Comparison of ENCODE assay signal across 13 cellular contexts in genomic region chr9:122190597-122191381, GRCh38. TPM values are rescaled to one million over a fixed set of nuclear protein-coding genes. Genes with fewer than 3 reads are reported as not detected.
DNase-seq lines count a peak whose midpoint lies in the region; ATAC-seq, FAIRE-seq and TF ChIP-seq lines count a peak whose summit lies in the region.
"Had no signal": no experiment of that assay in that cellular context is flagged by ENCODE, and none has a peak within 500 bp of the region (broad histone marks: within the 10 kb centered on the region; RNA-seq: fewer than 3 reads in every experiment).

No MANE protein-coding gene starts in this region.

- H3K9ac ChIP-seq in HepG2 (ENCODE audit: insufficient read depth, low read depth, low read length), result no peak overlapping the region
- H3K9ac ChIP-seq: KMS-11 had no signal

- no peak overlapping the region for H3K27ac Mint-ChIP-seq in activated CD4-positive, alpha-beta memory T cell treated with anti-CD3 and anti-CD28 coated beads for 36 hours

- in situ Hi-C loops in HepG2 (cut with HindIII; ENCODE audit: extremely low pct_ligation_motif_present, low pct_unique_long_range_greater_than_20kb), result no loop called here

- DNase-seq in DMS79 treated with DMSO at 0.1 percent for 48 hours (lab: John Stamatoyannopoulos, UW) (peak; percentile 88), H54 (ENCODE audit: insufficient read length, low spot score) (peak; percentile 57), HepG2 (ENCODE audit: low spot score) (peak; percentile 52)
- peak; percentile 39 for DNase-seq in activated CD4-positive, alpha-beta memory T cell treated with anti-CD3 and anti-CD28 coated beads for 36 hours
- DNase-seq: effector CD8-positive, alpha-beta T cell; NCI-H524 treated with DMSO at 0.1 percent for 48 hours; right cardiac atrium had no signal

- H3K27me3 ChIP-seq in HepG2 (ENCODE audit: control insufficient read depth in 1 of 2, insufficient read depth in 2 of 2, low read length in 2 of 2), result no peaks in the 10 kb centered on the region

- TF ChIP-seq EP300 in HepG2 (IDR thresholded peaks at IDR 0.05; ENCODE audit: low read depth in 2 of 2, low read length in 2 of 2) (peak in 1 of 2 experiments; percentile 81; a peak in 2 of 4 replicates), HepG2 (CRISPR knock-in tag; IDR thresholded peaks at IDR 0.05; ENCODE audit: borderline replicate concordance) (peak; percentile 29; the same call in 1 of the 2 replicates)

- no peak for TF ChIP-seq POLR2A in H54 (IDR thresholded peaks at IDR 0.05; ENCODE audit: low read depth, low read length)
- no peak for TF ChIP-seq POLR2A in HepG2 (IDR thresholded peaks at IDR 0.05; ENCODE audit: insufficient read depth in 1 of 2, low read depth in 2 of 2, low read length in 2 of 2)

- no peak overlapping the region for H3K27ac ChIP-seq in HepG2 (ENCODE audit: extremely low read length, insufficient read depth, low read length)
- H3K27ac ChIP-seq: KMS-11, SK-N-MC had no signal

- no peaks in the 10 kb centered on the region for H3K9me3 Mint-ChIP-seq in activated CD4-positive, alpha-beta memory T cell treated with anti-CD3 and anti-CD28 coated beads for 36 hours

- H3K9me3 ChIP-seq in HepG2 (ENCODE audit: low read length), result no peaks in the 10 kb centered on the region

- POLR2A ChIA-PET in activated CD4-positive, alpha-beta memory T cell treated with anti-CD3 and anti-CD28 coated beads for 36 hours (lab: Charles Lee), result no interaction called here
- POLR2A ChIA-PET in HepG2 (lab: Yijun Ruan, JAX), result interaction anchor here (0.5 to 2.8 kb wide), 3 partner anchors 10 to 74 kb away, joined by 3 to 15 read pairs (median 10); partner anchors contain the start of genes MRRF and RBM18

- no peak for TF ChIP-seq RAD21 in HepG2 (CRISPR knock-in tag; IDR thresholded peaks at IDR 0.05)

- no peaks in the 10 kb centered on the region for H3K36me3 Mint-ChIP-seq in activated CD4-positive, alpha-beta memory T cell treated with anti-CD3 and anti-CD28 coated beads for 36 hours

- peak; percentile 17 for ATAC-seq in HepG2
- no peak for ATAC-seq in HG02610 (IDR thresholded peaks at IDR 0.05; ENCODE audit: unreplicated experiment)
- no peak for ATAC-seq in GM21423 (IDR thresholded peaks at IDR 0.05; ENCODE audit: unreplicated experiment)
- ATAC-seq in GM21381 (IDR thresholded peaks at IDR 0.05; ENCODE audit: unreplicated experiment), result no peak

- CTCF ChIA-PET in activated CD4-positive, alpha-beta memory T cell treated with anti-CD3 and anti-CD28 coated beads for 36 hours (lab: Charles Lee), result interaction anchor here (1.1 kb wide), 1 partner anchor 10 kb away, joined by 3 read pairs; no protein-coding TSS in a partner anchor
- CTCF ChIA-PET in HepG2 (lab: Yijun Ruan, JAX; ENCODE audit: low intra/inter-chr PET ratio, low total read pairs), result no interaction called here

- H3K4me3 Mint-ChIP-seq in activated CD4-positive, alpha-beta memory T cell treated with anti-CD3 and anti-CD28 coated beads for 36 hours, result no peak overlapping the region

- WGBS in HepG2 (ENCODE audit: low lambda C conversion rate), result 42% methylated on average over 8 of the region's 12 CpGs

- H3K4me1 Mint-ChIP-seq in activated CD4-positive, alpha-beta memory T cell treated with anti-CD3 and anti-CD28 coated beads for 36 hours (ENCODE audit: low read depth), result no peaks in the 10 kb centered on the region

- no TSS peak for BruUV-seq in HepG2 (replicated peaks; lab: Mats Ljungman, UMichigan)

- H3K36me3 ChIP-seq in HepG2 (replicated peaks in 1 of 2; ENCODE audit: control insufficient read depth in 1 of 2, insufficient read depth in 2 of 2, low read length in 2 of 2), result no peaks in the 10 kb centered on the region

- H4K20me1 ChIP-seq in HepG2 (ENCODE audit: insufficient read depth, low read length), result no peaks in the 10 kb centered on the region

- H3K79me2 ChIP-seq in HepG2 (ENCODE audit: insufficient read depth, low read length), result no peaks in the 10 kb centered on the region

- H3K4me2 ChIP-seq in HepG2 (ENCODE audit: low read depth, low read length), result peak overlapping the region; percentile 30; the same call in 1 of the 2 replicates
- H3K4me2 ChIP-seq: KMS-11 had no signal

- peak; percentile 33; the same call in 1 of the 2 replicates for TF ChIP-seq CTCF in HepG2 (CRISPR knock-in tag; IDR thresholded peaks at IDR 0.05)

- intact Hi-C loops in activated CD4-positive, alpha-beta memory T cell treated with anti-CD3 and anti-CD28 coated beads for 36 hours (cut with micrococcal nuclease), result no loop called here
- intact Hi-C loops in HepG2 (cut with micrococcal nuclease; ENCODE audit: unreplicated experiment), result no loop called here

- no peak overlapping the region for H2AFZ ChIP-seq in HepG2 (ENCODE audit: low read length)

- FAIRE-seq in H54 (lab: Jason Lieb, UNC) (peak; percentile 27), HepG2 (lab: Jason Lieb, UNC) (no peak)
- FAIRE-seq: urothelium cell line had no signal

- H3K4me3 ChIP-seq in HepG2 (replicated peaks in 1 of 3; ENCODE audit: insufficient read depth in 1 of 3, low read depth in 2 of 3, low read length in 3 of 3), result no peak overlapping the region
- H3K4me3 ChIP-seq: SK-N-MC had no signal

- no peaks in the 10 kb centered on the region for H3K27me3 Mint-ChIP-seq in activated CD4-positive, alpha-beta memory T cell treated with anti-CD3 and anti-CD28 coated beads for 36 hours

- peaks cover 75% of the 10 kb centered on the region for H3K4me1 ChIP-seq in HepG2 (ENCODE audit: insufficient read depth, low read length)

RNA-seq across cellular contexts. Expression of gene MORN5, which starts 31.1 kb away (rescaled TPM):
- total RNA-seq in activated CD4-positive, alpha-beta memory T cell treated with anti-CD3 and anti-CD28 coated beads for 36 hours, result not detected
- total RNA-seq in HepG2 (2016; rRNA removed; fragmentation: Illumina TruSeq; extraction: Trizol), result not detected in 2 replicates
- not detected in 2 replicates for total RNA-seq in HepG2 (2016; cell fraction: cytosol; rRNA removed; fragmentation: Illumina TruSeq; extraction: Trizol; ENCODE audit: low read depth)
- total RNA-seq in HepG2 (2016; cell fraction: insoluble cytoplasmic fraction; rRNA removed; fragmentation: Illumina TruSeq; extraction: Trizol), result not detected in 2 replicates
- not detected in 2 replicates for total RNA-seq in HepG2 (2016; cell fraction: membrane; rRNA removed; fragmentation: Illumina TruSeq; extraction: Trizol)
- total RNA-seq in HepG2 (2016; cell fraction: nucleus; rRNA removed; fragmentation: Illumina TruSeq; extraction: Trizol), result not detected in 2 replicates
- not detected in 2 replicates for polyA plus RNA-seq in HepG2 (2011; rRNA removed)
- polyA plus RNA-seq in HepG2 (2011; cell fraction: cytosol; rRNA removed), result not detected in 2 replicates
- not detected in 2 replicates for polyA plus RNA-seq in HepG2 (2011; cell fraction: nucleus; rRNA removed)
- polyA plus RNA-seq in HepG2 (2012), result not detected in 2 replicates
- polyA plus RNA-seq in HepG2 (2016; cell fraction: cytosol; fragmentation: Illumina TruSeq; extraction: Trizol; ENCODE audit: low read depth), result not detected in 2 replicates
- not detected in 2 replicates for polyA plus RNA-seq in HepG2 (2016; cell fraction: insoluble cytoplasmic fraction; fragmentation: Illumina TruSeq; extraction: Trizol; ENCODE audit: low read depth)
- not detected in 2 replicates for polyA plus RNA-seq in HepG2 (2016; cell fraction: membrane; fragmentation: Illumina TruSeq; extraction: Trizol; ENCODE audit: low read depth)
- polyA plus RNA-seq in HepG2 (2016; cell fraction: nucleus; fragmentation: Illumina TruSeq; extraction: Trizol; ENCODE audit: insufficient read depth, low read depth), result not detected in 2 replicates
- polyA minus RNA-seq in HepG2 (2011; rRNA and poly(A)+ RNA removed; ENCODE audit: low replicate concordance), result not detected in 2 replicates
- not detected in 2 replicates for polyA minus RNA-seq in HepG2 (2011; cell fraction: cytosol; rRNA and poly(A)+ RNA removed)
- polyA minus RNA-seq in HepG2 (2011; cell fraction: nucleus; rRNA and poly(A)+ RNA removed), result not detected in 2 replicates
- total RNA-seq: right cardiac atrium had no signal

RNA-seq across cellular contexts. Expression of gene NDUFA8, which starts 31.2 kb away (rescaled TPM):
- 10 to 100 TPM; 48.3 to 53.3 TPM for total RNA-seq in activated CD4-positive, alpha-beta memory T cell treated with anti-CD3 and anti-CD28 coated beads for 36 hours
- total RNA-seq in HepG2 (2016; rRNA removed; fragmentation: Illumina TruSeq; extraction: Trizol), result 71.7 and 112 TPM in 2 replicates
- 24.0 and 28.2 TPM in 2 replicates for total RNA-seq in HepG2 (2016; cell fraction: cytosol; rRNA removed; fragmentation: Illumina TruSeq; extraction: Trizol; ENCODE audit: low read depth)
- 77.1 and 98.9 TPM in 2 replicates for total RNA-seq in HepG2 (2016; cell fraction: insoluble cytoplasmic fraction; rRNA removed; fragmentation: Illumina TruSeq; extraction: Trizol)
- total RNA-seq in HepG2 (2016; cell fraction: membrane; rRNA removed; fragmentation: Illumina TruSeq; extraction: Trizol), result 33.8 and 34.5 TPM in 2 replicates
- total RNA-seq in HepG2 (2016; cell fraction: nucleus; rRNA removed; fragmentation: Illumina TruSeq; extraction: Trizol), result 26.2 and 29.8 TPM in 2 replicates
- 57.7 and 68.6 TPM in 2 replicates for polyA plus RNA-seq in HepG2 (2011; rRNA removed)
- polyA plus RNA-seq in HepG2 (2011; cell fraction: cytosol; rRNA removed), result 66.4 and 77.0 TPM in 2 replicates
- polyA plus RNA-seq in HepG2 (2011; cell fraction: nucleus; rRNA removed), result 14.6 and 17.0 TPM in 2 replicates
- 57.2 and 70.1 TPM in 2 replicates for polyA plus RNA-seq in HepG2 (2012)
- 37.6 and 46.4 TPM in 2 replicates for polyA plus RNA-seq in HepG2 (2016; cell fraction: cytosol; fragmentation: Illumina TruSeq; extraction: Trizol; ENCODE audit: low read depth)
- 144 and 158 TPM in 2 replicates for polyA plus RNA-seq in HepG2 (2016; cell fraction: insoluble cytoplasmic fraction; fragmentation: Illumina TruSeq; extraction: Trizol; ENCODE audit: low read depth)
- 38.1 and 41.4 TPM in 2 replicates for polyA plus RNA-seq in HepG2 (2016; cell fraction: membrane; fragmentation: Illumina TruSeq; extraction: Trizol; ENCODE audit: low read depth)
- 63.9 and 64.9 TPM in 2 replicates for polyA plus RNA-seq in HepG2 (2016; cell fraction: nucleus; fragmentation: Illumina TruSeq; extraction: Trizol; ENCODE audit: insufficient read depth, low read depth)
- 32.8 and 96.4 TPM in 2 replicates for polyA minus RNA-seq in HepG2 (2011; rRNA and poly(A)+ RNA removed; ENCODE audit: low replicate concordance)
- polyA minus RNA-seq in HepG2 (2011; cell fraction: cytosol; rRNA and poly(A)+ RNA removed), result 26.3 and 30.2 TPM in 2 replicates
- 9.5 and 12.1 TPM in 2 replicates for polyA minus RNA-seq in HepG2 (2011; cell fraction: nucleus; rRNA and poly(A)+ RNA removed)

RNA-seq across cellular contexts. Expression of gene LHX6, which starts 38.0 kb away (rescaled TPM):
- not detected for total RNA-seq in activated CD4-positive, alpha-beta memory T cell treated with anti-CD3 and anti-CD28 coated beads for 36 hours
- 0.70 and 1.3 TPM in 2 replicates for total RNA-seq in HepG2 (2016; rRNA removed; fragmentation: Illumina TruSeq; extraction: Trizol)
- 0.18 and 0.20 TPM in 2 replicates for total RNA-seq in HepG2 (2016; cell fraction: cytosol; rRNA removed; fragmentation: Illumina TruSeq; extraction: Trizol; ENCODE audit: low read depth)
- total RNA-seq in HepG2 (2016; cell fraction: insoluble cytoplasmic fraction; rRNA removed; fragmentation: Illumina TruSeq; extraction: Trizol), result 0.58 and 0.89 TPM in 2 replicates
- total RNA-seq in HepG2 (2016; cell fraction: membrane; rRNA removed; fragmentation: Illumina TruSeq; extraction: Trizol), result 0.69 and 0.80 TPM in 2 replicates
- 0.38 and 1.1 TPM in 2 replicates for total RNA-seq in HepG2 (2016; cell fraction: nucleus; rRNA removed; fragmentation: Illumina TruSeq; extraction: Trizol)
- 1.1 and 1.2 TPM in 2 replicates for polyA plus RNA-seq in HepG2 (2011; rRNA removed)
- 0.94 and 1.1 TPM in 2 replicates for polyA plus RNA-seq in HepG2 (2011; cell fraction: cytosol; rRNA removed)
- polyA plus RNA-seq in HepG2 (2011; cell fraction: nucleus; rRNA removed), result 1.7 TPM in 2 replicates
- 1.0 and 1.2 TPM in 2 replicates for polyA plus RNA-seq in HepG2 (2012)
- polyA plus RNA-seq in HepG2 (2016; cell fraction: cytosol; fragmentation: Illumina TruSeq; extraction: Trizol; ENCODE audit: low read depth), result 0.11 and 0.24 TPM in 2 replicates
- 1.2 and 1.3 TPM in 2 replicates for polyA plus RNA-seq in HepG2 (2016; cell fraction: insoluble cytoplasmic fraction; fragmentation: Illumina TruSeq; extraction: Trizol; ENCODE audit: low read depth)
- 0.37 and 0.55 TPM in 2 replicates for polyA plus RNA-seq in HepG2 (2016; cell fraction: membrane; fragmentation: Illumina TruSeq; extraction: Trizol; ENCODE audit: low read depth)
- polyA plus RNA-seq in HepG2 (2016; cell fraction: nucleus; fragmentation: Illumina TruSeq; extraction: Trizol; ENCODE audit: insufficient read depth, low read depth), result 0.93 and 1.9 TPM in 2 replicates
- 0.37 and 2.3 TPM in 2 replicates for polyA minus RNA-seq in HepG2 (2011; rRNA and poly(A)+ RNA removed; ENCODE audit: low replicate concordance)
- polyA minus RNA-seq in HepG2 (2011; cell fraction: cytosol; rRNA and poly(A)+ RNA removed), result 0.44 and 0.79 TPM in 2 replicates
- 0.90 and 1.9 TPM in 2 replicates for polyA minus RNA-seq in HepG2 (2011; cell fraction: nucleus; rRNA and poly(A)+ RNA removed)
